ENCODE assay signal across 8 cellular contexts in the genomic region with DNA sequence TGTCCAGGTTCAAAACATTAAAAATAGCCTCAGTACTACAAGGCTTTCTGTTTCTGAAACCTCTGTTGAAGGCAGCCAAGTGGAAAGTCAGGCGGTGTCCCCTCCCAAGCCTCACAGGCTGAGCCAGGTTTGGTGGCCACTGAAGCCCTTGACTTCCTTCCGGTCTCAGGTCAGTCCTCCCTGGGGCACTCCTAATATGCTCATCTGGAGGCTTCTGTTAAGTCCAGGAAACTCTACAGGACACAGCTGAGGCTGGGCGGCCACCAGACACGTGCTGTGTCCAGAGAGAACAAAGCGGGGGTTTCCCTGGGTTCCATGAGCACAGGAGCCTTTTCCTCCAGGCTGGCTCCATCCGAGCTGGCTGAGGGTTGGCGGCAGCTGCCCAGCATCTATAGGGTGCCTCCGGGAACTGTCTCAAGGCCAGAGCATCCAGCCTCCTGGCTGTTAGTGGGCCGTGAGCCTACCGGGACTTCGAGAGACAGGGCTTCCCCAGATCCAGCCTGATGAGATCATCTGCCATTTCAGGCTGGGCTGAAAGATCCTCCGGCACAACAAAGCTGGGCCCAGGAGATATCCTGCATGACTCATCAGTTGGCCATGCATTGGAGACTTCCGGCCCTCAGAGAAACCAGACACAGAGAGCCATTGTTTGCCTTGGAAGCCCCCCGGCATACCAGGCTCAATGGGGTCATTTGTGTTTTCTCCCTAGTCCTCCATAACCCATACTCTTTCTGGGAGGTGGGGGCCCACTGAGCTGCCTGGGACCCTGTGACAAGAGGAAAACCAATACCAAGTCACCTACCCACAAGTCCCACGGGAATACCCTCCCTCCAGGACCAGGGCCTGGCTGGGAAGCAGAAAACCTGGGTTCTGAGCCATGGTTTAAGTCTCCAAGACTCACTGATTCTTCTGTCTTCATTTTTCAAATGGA.
DNase-seq lines count a peak whose midpoint lies in the region; ATAC-seq and TF ChIP-seq lines count a peak whose summit lies in the region.

No MANE protein-coding gene starts in this region.

- H2AK5ac ChIP-seq in trophoblast cell (ENCODE audit: low read length) = peak overlapping the region; percentile 100

- CTCF ChIA-PET in BJ (lab: Yijun Ruan, JAX) (interaction anchor here (1.0 to 2.1 kb wide), 4 partner anchors 10 to 24 kb away, joined by 3 to 7 read pairs (median 4); no protein-coding TSS in a partner anchor), OCI-LY7 (lab: Charles Lee; ENCODE audit: unreplicated experiment) (no interaction called here)

- no CpG with 5 or more reads among the region's 15 CpGs for WGBS in trophoblast cell (ENCODE audit: extremely low coverage, insufficient coverage, insufficient read length)

- H3K4me3 ChIP-seq in BJ (ENCODE audit: low read depth, low read length) = no peak overlapping the region
- H3K4me3 ChIP-seq in trophoblast cell (ENCODE audit: low read depth, low read length) = no peak overlapping the region
- H3K4me3 ChIP-seq in OCI-LY7 (ENCODE audit: low read depth, low read length, poor library complexity, severe bottlenecking) = no peak overlapping the region

- H3K27ac ChIP-seq in trophoblast cell (ENCODE audit: low read depth, low read length) (peak overlapping the region; percentile 98), OCI-LY7 (ENCODE audit: low read depth, low read length, poor library complexity, severe bottlenecking) (no peak overlapping the region)

- peaks cover 90% of the 10 kb centered on the region for H3K79me1 ChIP-seq in trophoblast cell (ENCODE audit: low read length)

- H3K14ac ChIP-seq in trophoblast cell (ENCODE audit: low read length) = peak overlapping the region; percentile 99

- H3K79me2 ChIP-seq in trophoblast cell (ENCODE audit: control insufficient read depth, insufficient read depth, low read length, poor library complexity) (peaks cover 25% of the 10 kb centered on the region), OCI-LY7 (ENCODE audit: insufficient read depth, low read depth, low read length) (no peaks in the 10 kb centered on the region)

- H2BK5ac ChIP-seq in trophoblast cell (ENCODE audit: low read depth, low read length, poor library complexity) = peak overlapping the region; percentile 100

- BruUV-seq in OCI-LY7 (replicated peaks; lab: Mats Ljungman, UMichigan) = no TSS peak

- peak overlapping the region; percentile 100 for H2BK120ac ChIP-seq in trophoblast cell (ENCODE audit: insufficient read depth, low read length, poor library complexity)

- H2BK12ac ChIP-seq in trophoblast cell (ENCODE audit: low read length) = peak overlapping the region; percentile 100

- H3K36me3 ChIP-seq in BJ (ENCODE audit: control insufficient read depth, insufficient read depth, low read length) (no peaks in the 10 kb centered on the region), trophoblast cell (ENCODE audit: control insufficient read depth in 1 of 2, insufficient read depth in 2 of 2, low read length in 2 of 2) (no peaks in the 10 kb centered on the region), OCI-LY7 (ENCODE audit: insufficient read depth, low read length) (no peaks in the 10 kb centered on the region)

- H3K4me1 ChIP-seq in trophoblast cell (ENCODE audit: control insufficient read depth in 1 of 2, insufficient read depth in 2 of 2, low read length in 2 of 2) (peaks cover 60 to 70% of the 10 kb centered on the region in 2 experiments), OCI-LY7 (ENCODE audit: insufficient read depth, low read length, poor library complexity, severe bottlenecking) (peaks cover 9% of the 10 kb centered on the region)

- TF ChIP-seq CTCF in BJ (IDR thresholded peaks at IDR 0.05; ENCODE audit: insufficient read depth, low read depth, low read length) (no peak), OCI-LY7 (conservative IDR thresholded peaks at IDR 0.05; ENCODE audit: low read length) (no peak)

- H3K9me2 ChIP-seq in OCI-LY7 (ENCODE audit: insufficient read depth, low read length) = no peaks in the 10 kb centered on the region

- ATAC-seq in GM19438 (IDR thresholded peaks at IDR 0.05; ENCODE audit: low read depth, unreplicated experiment) = peak; percentile 78
- ATAC-seq in HG03432 (IDR thresholded peaks at IDR 0.05; ENCODE audit: unreplicated experiment) = peak; percentile 65

- H3K23ac ChIP-seq in trophoblast cell (ENCODE audit: low read length) = no peak overlapping the region

- H3K18ac ChIP-seq in trophoblast cell (ENCODE audit: low read length) = peak overlapping the region; percentile 99

- intact Hi-C loops in OCI-LY7 (cut with micrococcal nuclease; ENCODE audit: unreplicated experiment) = no loop called here

- H4K91ac ChIP-seq in trophoblast cell (ENCODE audit: low read depth, low read length) = peak overlapping the region; percentile 100

- no peak overlapping the region for H3K4me2 ChIP-seq in trophoblast cell (ENCODE audit: low read length)
- no peak overlapping the region for H3K4me2 ChIP-seq in OCI-LY7 (ENCODE audit: low read length)

- H3K27me3 ChIP-seq in BJ (ENCODE audit: control insufficient read depth, insufficient read depth, low read length) (no peaks in the 10 kb centered on the region), trophoblast cell (ENCODE audit: insufficient read depth, low read length) (no peaks in the 10 kb centered on the region)

- no peak overlapping the region for H3K9ac ChIP-seq in trophoblast cell (ENCODE audit: low read length)

- H4K8ac ChIP-seq in trophoblast cell (ENCODE audit: low read depth, low read length) = peak overlapping the region; percentile 90

- H4K20me1 ChIP-seq in OCI-LY7 (ENCODE audit: insufficient read depth, low read length) = no peaks in the 10 kb centered on the region; the same call in 1 of the 2 replicates

- H2AFZ ChIP-seq in trophoblast cell (ENCODE audit: insufficient read depth, low read length, poor library complexity) = peak overlapping the region; percentile 64
- no peak overlapping the region for H2AFZ ChIP-seq in OCI-LY7 (ENCODE audit: low read length)

- H3K9me3 ChIP-seq in trophoblast cell (ENCODE audit: insufficient read depth, low read depth, low read length) (peaks cover 4% of the 10 kb centered on the region), OCI-LY7 (ENCODE audit: low read length) (no peaks in the 10 kb centered on the region)

- POLR2A ChIA-PET in BJ (lab: Charles Lee) (no interaction called here), OCI-LY7 (lab: Charles Lee) (no interaction called here)

- peak overlapping the region; percentile 94 for H3K4ac ChIP-seq in trophoblast cell (ENCODE audit: low read depth, low read length)

- DNase-seq in BJ (ENCODE audit: low read depth) (peak; percentile 85), UCSD-AML1 (lab: John Stamatoyannopoulos, UW; ENCODE audit: unreplicated experiment) (peak; percentile 49), glomerular visceral epithelial cell (ENCODE audit: extremely low spot score) (peak; percentile 98), trophoblast cell (peak; percentile 97 to 98), NCI-H2081 treated with DMSO at 0.1 percent for 48 hours (lab: John Stamatoyannopoulos, UW) (no peak), OCI-LY7 (ENCODE audit: low spot score) (no peak)

- peak overlapping the region; percentile 76 for H4K12ac ChIP-seq in trophoblast cell (ENCODE audit: low read depth, low read length)

Comparison
In these comparisons a context has a peak if more than half of its experiments do, and no peak if none do; other contexts are left out.
1. DNase-seq: peak in BJ (single experiment), UCSD-AML1 (single experiment), glomerular visceral epithelial cell (single experiment) and trophoblast cell (2 of 2); none in NCI-H2081 treated with DMSO at 0.1 percent for 48 hours (single experiment) and OCI-LY7 (single experiment).